Comparison of ENCODE assay signal across 3 cellular contexts in the genomic region with DNA sequence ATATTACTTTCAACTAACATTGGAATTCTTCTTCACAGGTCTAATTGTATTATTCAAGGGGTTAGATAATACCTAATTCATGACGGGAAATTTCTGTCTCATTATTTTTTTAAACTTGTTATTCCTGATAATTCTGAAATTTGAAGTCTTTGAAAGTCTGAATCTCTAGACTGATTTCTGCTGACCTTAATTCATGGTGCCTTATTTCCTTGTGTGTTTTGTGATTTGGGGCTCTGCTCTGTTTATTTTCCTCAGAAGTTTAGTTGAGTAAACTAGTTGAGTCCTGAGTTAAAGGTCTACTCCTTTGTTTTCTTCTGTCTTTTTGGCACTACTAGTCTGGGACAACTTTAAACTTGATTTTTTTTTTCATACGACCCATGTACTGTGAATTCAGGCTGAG.
A peak's percentile ranks its signal among the peaks of the same experiment; 100 is the strongest.
TF ChIP-seq lines count a peak whose summit lies in the region.

No MANE protein-coding gene starts in this region.

TF ChIP-seq in K562, 482 proteins besides CTCF, POLR2A, EP300 and RAD21:
- TF ChIP-seq SLC30A9 (CRISPR knock-in tag; IDR thresholded peaks at IDR 0.05) (no peak), ZNF41 (CRISPR knock-in tag; conservative IDR thresholded peaks at IDR 0.05) (peak; percentile 94)

TF ChIP-seq in H1, 55 proteins besides CTCF, POLR2A, EP300 and RAD21:
- TF ChIP-seq CHD2 (IDR thresholded peaks at IDR 0.05; ENCODE audit: low read length) = no peak
- TF ChIP-seq, protein P1, sequence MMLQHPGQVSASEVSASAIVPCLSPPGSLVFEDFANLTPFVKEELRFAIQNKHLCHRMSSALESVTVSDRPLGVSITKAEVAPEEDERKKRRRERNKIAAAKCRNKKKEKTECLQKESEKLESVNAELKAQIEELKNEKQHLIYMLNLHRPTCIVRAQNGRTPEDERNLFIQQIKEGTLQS (IDR thresholded peaks at IDR 0.05; ENCODE audit: insufficient read depth, low read depth, low read length) = no peak
- no peak for TF ChIP-seq SP1 (IDR thresholded peaks at IDR 0.05; ENCODE audit: low read depth, low read length)
- TF ChIP-seq NRF1 (IDR thresholded peaks at IDR 0.05; ENCODE audit: low read depth, low read length) = no peak
- TF ChIP-seq SUZ12 (IDR thresholded peaks at IDR 0.05; ENCODE audit: low read length) = no peak
- TF ChIP-seq RXRA (IDR thresholded peaks at IDR 0.05; ENCODE audit: insufficient read depth, low read depth, low read length) = no peak
- TF ChIP-seq TBP (IDR thresholded peaks at IDR 0.05; ENCODE audit: low read depth, low read length) = no peak
- no peak for TF ChIP-seq CHD1 (IDR thresholded peaks at IDR 0.05; ENCODE audit: low read depth, low read length)
- TF ChIP-seq GTF2F1 (IDR thresholded peaks at IDR 0.05; ENCODE audit: borderline replicate concordance, low read depth, low read length) = no peak
- no peak for TF ChIP-seq GABPA (IDR thresholded peaks at IDR 0.05; ENCODE audit: borderline replicate concordance, insufficient read depth, low read length)

TF ChIP-seq in HEK293T, 16 proteins besides CTCF, POLR2A, EP300 and RAD21:
- TF ChIP-seq FOXA1 (IDR thresholded peaks at IDR 0.05) (no peak), L3MBTL2 (conservative IDR thresholded peaks at IDR 0.05) (no peak)
